Comparison of ENCODE assay signal across 11 cellular contexts in genomic region chr22:17706947-17707346, GRCh38.
A peak's percentile ranks its signal among the peaks of the same experiment; 100 is the strongest.
DNase-seq lines count a peak whose midpoint lies in the region; ATAC-seq and TF ChIP-seq lines count a peak whose summit lies in the region.
"Had no signal": no experiment of that assay in that cellular context is flagged by ENCODE, and none has a peak within 500 bp of the region (broad histone marks: within the 10 kb centered on the region; RNA-seq: fewer than 3 reads in every experiment).

No MANE protein-coding gene starts in this region.

- H3K9me3 ChIP-seq in heart right ventricle, result no peaks in the 10 kb centered on the region
- no peaks in the 10 kb centered on the region for H3K9me3 ChIP-seq in right cardiac atrium (ENCODE audit: control insufficient read depth, low read length)
- H3K9me3 ChIP-seq in mucosa of rectum (ENCODE audit: control insufficient read depth in 2 of 2, low read length in 2 of 2), result no peaks in the 10 kb centered on the region
- H3K9me3 ChIP-seq in upper lobe of right lung, result no peaks in the 10 kb centered on the region
- H3K9me3 ChIP-seq in effector memory CD4-positive, alpha-beta T cell (ENCODE audit: control insufficient read depth, low read length), result no peaks in the 10 kb centered on the region

- H3K4me1 Mint-ChIP-seq in MCF 10A (ENCODE audit: insufficient read depth, unreplicated experiment), result peaks cover 22% of the 10 kb centered on the region

- CTCF ChIA-PET in MCF 10A (lab: Yijun Ruan, JAX), result interaction anchor here (0.5 to 1.5 kb wide), 5 partner anchors 17 to 148 kb away, joined by 3 to 10 read pairs (median 3); no protein-coding TSS in a partner anchor

- 96 to 100% methylated on average over 1 of the region's 1 CpG for WGBS in heart right ventricle, 2 donors
- WGBS in right cardiac atrium, result 98% methylated on average over 1 of the region's 1 CpG

- H3K4me3 ChIP-seq in heart right ventricle (peak overlapping the region in 9 of 10 donors; percentile 1 to 40 (median 24)), right cardiac atrium (ENCODE audit: low read length) (no peak overlapping the region), mucosa of rectum (ENCODE audit: low read length in 2 of 2) (peak overlapping the region; percentile 13 to 61), upper lobe of right lung (peak overlapping the region; percentile 39)
- H3K4me3 ChIP-seq in effector memory CD4-positive, alpha-beta T cell (ENCODE audit: insufficient read depth, low read depth, low read length, poor library complexity, severe bottlenecking), result no peak overlapping the region

- peaks cover 0 to 56% (median 17%) of the 10 kb centered on the region in 9 donors for H3K36me3 ChIP-seq in heart right ventricle
- H3K36me3 ChIP-seq in mucosa of rectum (ENCODE audit: control insufficient read depth in 2 of 2, insufficient read depth in 2 of 2, low read length in 2 of 2), result peaks cover 8 to 10% of the 10 kb centered on the region in 2 donors
- H3K36me3 ChIP-seq in upper lobe of right lung, result peaks cover 17% of the 10 kb centered on the region
- H3K36me3 ChIP-seq in effector memory CD4-positive, alpha-beta T cell (ENCODE audit: control insufficient read depth, insufficient read depth, low read length), result peaks cover 4% of the 10 kb centered on the region

- TSS peak; percentile 70 for BruUV-seq in MCF 10A (replicated peaks; lab: Mats Ljungman, UMichigan)

- H3K9ac ChIP-seq in mucosa of rectum (ENCODE audit: low read depth in 1 of 2, low read length in 2 of 2), result peak overlapping the region; percentile 4 to 56

- H3K27ac ChIP-seq in heart right ventricle (peak overlapping the region; percentile 0 to 78 (median 60)), right cardiac atrium (ENCODE audit: low read length) (no peak overlapping the region), mucosa of rectum (ENCODE audit: low read depth in 2 of 2, low read length in 2 of 2) (peak overlapping the region; percentile 53 to 62), upper lobe of right lung (peak overlapping the region; percentile 75)
- H3K27ac ChIP-seq in effector memory CD4-positive, alpha-beta T cell (ENCODE audit: insufficient read depth, low read length, poor library complexity, severe bottlenecking), result no peak overlapping the region

- H3K9me3 Mint-ChIP-seq in MCF 10A (ENCODE audit: unreplicated experiment), result no peaks in the 10 kb centered on the region
- H3K9me3 Mint-ChIP-seq: CD8-positive, alpha-beta memory T cell had no signal

- H3K4me1 ChIP-seq in heart right ventricle, result peaks cover 0 to 26% (median 0%) of the 10 kb centered on the region in 9 donors
- H3K4me1 ChIP-seq in right cardiac atrium (ENCODE audit: control insufficient read depth, insufficient read depth, low read length), result no peaks in the 10 kb centered on the region
- H3K4me1 ChIP-seq in mucosa of rectum (ENCODE audit: control insufficient read depth in 2 of 2, insufficient read depth in 2 of 2, low read length in 2 of 2), result peaks cover 6 to 9% of the 10 kb centered on the region in 2 donors
- peaks cover 16% of the 10 kb centered on the region for H3K4me1 ChIP-seq in upper lobe of right lung
- H3K4me1 ChIP-seq in effector memory CD4-positive, alpha-beta T cell (ENCODE audit: control insufficient read depth, insufficient read depth, low read length, poor library complexity, severe bottlenecking), result peaks cover 2% of the 10 kb centered on the region

- no peaks in the 10 kb centered on the region for H3K27me3 Mint-ChIP-seq in MCF 10A (ENCODE audit: insufficient read depth, unreplicated experiment)
- H3K27me3 Mint-ChIP-seq: CD8-positive, alpha-beta memory T cell had no signal

- peaks cover 43% of the 10 kb centered on the region for H3K36me3 Mint-ChIP-seq in MCF 10A (ENCODE audit: insufficient read depth, unreplicated experiment)

- POLR2A ChIA-PET in MCF 10A (lab: Yijun Ruan, JAX), result interaction anchor here (0.6 to 4.0 kb wide), 10 partner anchors 16 to 317 kb away, joined by 3 to 35 read pairs (median 4); partner anchors contain the start of genes ATP6V1E1 and BCL2L13

- peak overlapping the region; percentile 79 for H3K4me3 Mint-ChIP-seq in MCF 10A (ENCODE audit: unreplicated experiment)

- no peaks in the 10 kb centered on the region for H3K27me3 ChIP-seq in heart right ventricle
- no peaks in the 10 kb centered on the region for H3K27me3 ChIP-seq in right cardiac atrium (ENCODE audit: control insufficient read depth, insufficient read depth)
- H3K27me3 ChIP-seq in mucosa of rectum (ENCODE audit: control insufficient read depth in 2 of 2, insufficient read depth in 2 of 2, low read length in 2 of 2), result no peaks in the 10 kb centered on the region
- no peaks in the 10 kb centered on the region for H3K27me3 ChIP-seq in upper lobe of right lung
- no peaks in the 10 kb centered on the region for H3K27me3 ChIP-seq in effector memory CD4-positive, alpha-beta T cell (replicated peaks; ENCODE audit: control insufficient read depth, insufficient read depth, low read length, poor library complexity, severe bottlenecking)

- H3K27ac Mint-ChIP-seq in MCF 10A (ENCODE audit: low read depth, unreplicated experiment), result peak overlapping the region; percentile 87

- no peak for ATAC-seq in heart right ventricle
- ATAC-seq in right cardiac atrium, result no peak
- ATAC-seq in upper lobe of right lung, result no peak
- ATAC-seq in GM18861 (IDR thresholded peaks at IDR 0.05; ENCODE audit: unreplicated experiment), result no peak

- TF ChIP-seq CTCF in heart right ventricle (IDR thresholded peaks at IDR 0.05) (no peak), MCF 10A (IDR thresholded peaks at IDR 0.05; ENCODE audit: unreplicated experiment) (no peak), upper lobe of right lung (IDR thresholded peaks at IDR 0.05) (no peak)

- intact Hi-C loops in heart right ventricle (cut with DNase I), result loop anchor here in 1 of 10 donors (10.0 kb wide), 1 partner anchor 62 kb away; no protein-coding TSS in a partner anchor
- intact Hi-C loops in right cardiac atrium (cut with DNase I), result no loop called here
- intact Hi-C loops in MCF 10A (cut with micrococcal nuclease), result loop anchor here (2.0 to 5.0 kb wide), 2 partner anchors 78 to 150 kb away; partner anchors contain the start of gene ATP6V1E1
- intact Hi-C loops in upper lobe of right lung (cut with DNase I), result no loop called here

- DNase-seq in heart right ventricle (no peak), right cardiac atrium (no peak), MCF 10A (ENCODE audit: unreplicated experiment) (no peak), upper lobe of right lung (no peak), T-helper 2 cell (no peak)
- no peak for DNase-seq in effector memory CD4-positive, alpha-beta T cell
- DNase-seq: glutamatergic neuron, retina had no signal

Comparison
In these comparisons a context has a peak if more than half of its experiments do, and no peak if none do; other contexts are left out.
1. H3K27ac ChIP-seq: peak in heart right ventricle (10 of 10), mucosa of rectum (2 of 2) and upper lobe of right lung (single experiment); none in right cardiac atrium (single experiment) and effector memory CD4-positive, alpha-beta T cell (single experiment).
2. H3K4me3 ChIP-seq: peak in heart right ventricle (9 of 10), mucosa of rectum (2 of 2) and upper lobe of right lung (single experiment); none in right cardiac atrium (single experiment) and effector memory CD4-positive, alpha-beta T cell (single experiment).